ENCODE assay signal across 2 cellular contexts in the genomic region with DNA sequence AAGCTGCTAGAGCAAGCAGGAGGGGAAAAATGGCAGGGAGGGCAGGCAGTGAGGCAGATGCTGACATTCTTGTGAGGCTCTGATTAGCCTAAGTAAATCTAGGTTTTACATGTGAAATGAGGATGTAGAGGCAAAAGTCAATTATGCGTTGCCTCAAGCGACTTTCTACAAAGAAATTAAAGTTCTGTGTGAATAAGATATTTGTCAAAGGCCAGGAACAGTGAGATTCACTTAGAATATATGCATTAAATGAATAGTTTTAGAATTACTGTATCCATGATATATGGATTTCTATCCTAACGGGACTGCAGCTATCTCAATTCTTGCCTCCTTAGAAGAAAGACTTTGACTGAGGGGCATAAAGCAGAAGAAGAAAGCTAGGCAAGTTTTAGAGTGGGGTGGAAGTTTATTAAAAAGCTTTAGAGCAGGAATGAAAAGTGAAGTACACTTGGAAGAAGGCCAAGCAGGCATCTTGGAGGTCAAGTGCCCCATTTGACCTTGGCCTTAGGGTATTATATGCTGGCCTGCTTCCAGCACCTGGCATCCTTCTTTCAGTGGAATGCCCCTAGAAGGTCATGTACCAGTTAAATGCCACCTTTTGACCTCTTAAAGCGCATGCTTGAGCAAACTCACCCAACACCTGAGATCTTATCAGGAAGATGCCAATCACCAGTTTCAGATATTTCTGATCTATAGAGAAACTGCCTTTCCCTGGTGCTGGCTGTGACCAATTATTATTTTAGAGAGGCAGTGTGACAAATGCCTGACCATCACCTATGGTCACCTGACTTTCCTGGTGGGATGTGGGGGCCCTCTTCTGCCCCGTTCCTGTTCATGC.
TF ChIP-seq lines count a peak whose summit lies in the region.

No MANE protein-coding gene starts in this region.

TF ChIP-seq in HCT116, 20 proteins besides CTCF, POLR2A, EP300 and RAD21:
- no peak for TF ChIP-seq FOSL1 (IDR thresholded peaks at IDR 0.05; ENCODE audit: low read depth)
- no peak for TF ChIP-seq ZFX (IDR thresholded peaks at IDR 0.05)
- TF ChIP-seq JUND (IDR thresholded peaks at IDR 0.05): no peak
- no peak for TF ChIP-seq CEBPB (IDR thresholded peaks at IDR 0.05; ENCODE audit: low read depth)
- TF ChIP-seq REST (IDR thresholded peaks at IDR 0.05; ENCODE audit: low read depth): no peak
- no peak for TF ChIP-seq SP1 (IDR thresholded peaks at IDR 0.05; ENCODE audit: low read depth)
- no peak for TF ChIP-seq EZH2phosphoT487 (IDR thresholded peaks at IDR 0.05; ENCODE audit: borderline replicate concordance)
- TF ChIP-seq ZNF274 (IDR thresholded peaks at IDR 0.05; ENCODE audit: low read depth, low read length): no peak
- TF ChIP-seq ATF3 (IDR thresholded peaks at IDR 0.05): no peak
- no peak for TF ChIP-seq EZH2 (IDR thresholded peaks at IDR 0.05)
- no peak for TF ChIP-seq TCF7L2 (IDR thresholded peaks at IDR 0.05; ENCODE audit: borderline replicate concordance, extremely low read depth, insufficient read depth, insufficient read length)
- TF ChIP-seq SIN3A (IDR thresholded peaks at IDR 0.05; ENCODE audit: low read depth): no peak
- TF ChIP-seq, protein P1, sequence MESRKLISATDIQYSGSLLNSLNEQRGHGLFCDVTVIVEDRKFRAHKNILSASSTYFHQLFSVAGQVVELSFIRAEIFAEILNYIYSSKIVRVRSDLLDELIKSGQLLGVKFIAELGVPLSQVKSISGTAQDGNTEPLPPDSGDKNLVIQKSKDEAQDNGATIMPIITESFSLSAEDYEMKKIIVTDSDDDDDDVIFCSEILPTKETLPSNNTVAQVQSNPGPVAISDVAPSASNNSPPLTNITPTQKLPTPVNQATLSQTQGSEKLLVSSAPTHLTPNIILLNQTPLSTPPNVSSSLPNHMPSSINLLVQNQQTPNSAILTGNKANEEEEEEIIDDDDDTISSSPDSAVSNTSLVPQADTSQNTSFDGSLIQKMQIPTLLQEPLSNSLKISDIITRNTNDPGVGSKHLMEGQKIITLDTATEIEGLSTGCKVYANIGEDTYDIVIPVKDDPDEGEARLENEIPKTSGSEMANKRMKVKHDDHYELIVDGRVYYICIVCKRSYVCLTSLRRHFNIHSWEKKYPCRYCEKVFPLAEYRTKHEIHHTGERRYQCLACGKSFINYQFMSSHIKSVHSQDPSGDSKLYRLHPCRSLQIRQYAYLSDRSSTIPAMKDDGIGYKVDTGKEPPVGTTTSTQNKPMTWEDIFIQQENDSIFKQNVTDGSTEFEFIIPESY (IDR thresholded peaks at IDR 0.05; ENCODE audit: extremely low read depth, insufficient replicate concordance, low read length): no peak
- no peak for TF ChIP-seq SRF (IDR thresholded peaks at IDR 0.05; ENCODE audit: low read depth)

TF ChIP-seq in endothelial cell of umbilical vein, 7 proteins besides CTCF, POLR2A, EP300 and RAD21:
- TF ChIP-seq JUN (IDR thresholded peaks at IDR 0.05; ENCODE audit: borderline replicate concordance, insufficient read depth, insufficient read length, low read depth) (no peak), POLR2AphosphoS5 (IDR thresholded peaks at IDR 0.05; ENCODE audit: insufficient read depth, low read depth, low read length) (no peak), GATA2 (IDR thresholded peaks at IDR 0.05; ENCODE audit: insufficient read depth, insufficient read length, low read depth, low read length) (peak; percentile 61), MYC (IDR thresholded peaks at IDR 0.05; ENCODE audit: low read depth, low read length) (no peak), EZH2 (IDR thresholded peaks at IDR 0.05; ENCODE audit: borderline replicate concordance, low read depth, low read length, severe bottlenecking) (no peak), FOS (IDR thresholded peaks at IDR 0.05; ENCODE audit: borderline replicate concordance, insufficient read depth, low read length) (no peak)
